ENCODE assay signal across 27 cellular contexts in genomic region chr22:36568846-36569245, GRCh38.
"Had no signal": no experiment of that assay in that cellular context is flagged by ENCODE, and none has a peak within 500 bp of the region (broad histone marks: within the 10 kb centered on the region; RNA-seq: fewer than 3 reads in every experiment).

No MANE protein-coding gene starts in this region.

- H3K27me3 ChIP-seq: colonic mucosa, dorsolateral prefrontal cortex, foreskin keratinocyte had no signal

- H3K36me3 ChIP-seq: colonic mucosa, esophagus muscularis mucosa, esophagus squamous epithelium, gastrocnemius medialis, gastroesophageal sphincter, heart left ventricle, heart right ventricle had no signal

- FAIRE-seq: colon, endometrium, endothelial cell of umbilical vein, frontal cortex had no signal

- H3K27ac ChIP-seq: colonic mucosa, coronary artery, dorsolateral prefrontal cortex, epithelial cell of prostate, esophagus muscularis mucosa, esophagus squamous epithelium, foreskin keratinocyte, gastrocnemius medialis, gastroesophageal sphincter, heart left ventricle, heart right ventricle had no signal

- H3K4me1 ChIP-seq: colonic mucosa, esophagus muscularis mucosa, foreskin keratinocyte, gastrocnemius medialis, gastroesophageal sphincter, heart right ventricle had no signal

- DNase-seq: colonic mucosa; cortex of kidney; dermis blood vessel endothelial cell; dorsolateral prefrontal cortex; effector CD4-positive, alpha-beta T cell; effector CD8-positive, alpha-beta T cell; effector memory CD4-positive, alpha-beta T cell; effector memory CD8-positive, alpha-beta T cell; endodermal cell; erythroblast; esophagus squamous epithelium; foreskin fibroblast; foreskin keratinocyte; foreskin melanocyte; gastrocnemius medialis; glutamatergic neuron; heart left ventricle; heart right ventricle had no signal

- H3K4me3 ChIP-seq: colonic mucosa, coronary artery, dorsolateral prefrontal cortex, esophagus muscularis mucosa, esophagus squamous epithelium, gastrocnemius medialis, gastroesophageal sphincter, heart left ventricle, heart right ventricle had no signal

- H3K9me3 ChIP-seq: colonic mucosa, esophagus muscularis mucosa, esophagus squamous epithelium, gastrocnemius medialis, gastroesophageal sphincter, heart left ventricle, heart right ventricle had no signal

- ATAC-seq: effector memory CD8-positive, alpha-beta T cell; esophagus mucosa; foreskin keratinocyte; gastrocnemius medialis; gastroesophageal sphincter; heart left ventricle; heart right ventricle had no signal
